Comparison of ENCODE assay signal across 15 cellular contexts in genomic region chr11:58028687-58029411, GRCh38. TPM values are rescaled to one million over a fixed set of nuclear protein-coding genes. Genes with fewer than 3 reads are reported as not detected.
DNase-seq lines count a peak whose midpoint lies in the region; ATAC-seq and TF ChIP-seq lines count a peak whose summit lies in the region.
"Had no signal": no experiment of that assay in that cellular context is flagged by ENCODE, and none has a peak within 500 bp of the region (broad histone marks: within the 10 kb centered on the region; RNA-seq: fewer than 3 reads in every experiment).

No MANE protein-coding gene starts in this region.

- 46% methylated on average over 6 of the region's 6 CpGs for WGBS in esophagus muscularis mucosa
- WGBS in upper lobe of left lung, 2 donors, result 38 to 58% methylated on average over 6 of the region's 6 CpGs

- TF ChIP-seq EP300 in esophagus muscularis mucosa (IDR thresholded peaks at IDR 0.05) (no peak), upper lobe of left lung (IDR thresholded peaks at IDR 0.05) (peak in 1 of 4 donors; percentile 57)

- H3K36me3 ChIP-seq in esophagus muscularis mucosa (no peaks in the 10 kb centered on the region), upper lobe of left lung (no peaks in the 10 kb centered on the region)
- H3K36me3 ChIP-seq: neutrophil had no signal

- H3K4me1 ChIP-seq in esophagus muscularis mucosa (peaks cover 9 to 28% (median 17%) of the 10 kb centered on the region in 4 donors), upper lobe of left lung (peaks cover 10 to 49% (median 16%) of the 10 kb centered on the region in 4 donors)
- H3K4me1 ChIP-seq: foreskin keratinocyte had no signal

- ATAC-seq in upper lobe of left lung (ENCODE audit: low FRiP score in 2 of 2) (peak; percentile 43 to 44), GM21381 (IDR thresholded peaks at IDR 0.05; ENCODE audit: unreplicated experiment) (no peak), GM21390 (IDR thresholded peaks at IDR 0.05; ENCODE audit: unreplicated experiment) (no peak)
- ATAC-seq: activated CD8-positive, alpha-beta T cell treated with anti-CD3 and anti-CD28 coated beads for 36 hours; foreskin keratinocyte; GM12878; left colon had no signal

- H3K9me3 ChIP-seq in esophagus muscularis mucosa, result no peaks in the 10 kb centered on the region
- H3K9me3 ChIP-seq in upper lobe of left lung, result no peaks in the 10 kb centered on the region
- H3K9me3 ChIP-seq: neutrophil had no signal

- no peak overlapping the region for H3K4me3 Mint-ChIP-seq in activated CD4-positive, alpha-beta T cell treated with anti-CD3 and anti-CD28 coated beads, Interleukin-2, amount 10 ng/mL, durations not matched to agents 24 days and 14 days
- H3K4me3 Mint-ChIP-seq: activated CD8-positive, alpha-beta T cell treated with anti-CD3 and anti-CD28 coated beads for 36 hours; activated naive CD4-positive, alpha-beta T cell treated with anti-CD3 and anti-CD28 coated beads, Interleukin-2, amount 50 U/mL, for 24 hours had no signal

- no peaks in the 10 kb centered on the region for H3K36me3 Mint-ChIP-seq in activated CD4-positive, alpha-beta T cell treated with anti-CD3 and anti-CD28 coated beads, Interleukin-2, amount 10 ng/mL, durations not matched to agents 24 days and 14 days (ENCODE audit: low read depth)
- H3K36me3 Mint-ChIP-seq: activated naive CD4-positive, alpha-beta T cell treated with anti-CD3 and anti-CD28 coated beads, Interleukin-2, amount 50 U/mL, for 24 hours had no signal

- intact Hi-C loops in esophagus muscularis mucosa (cut with DNase I), result no loop called here
- intact Hi-C loops in activated CD4-positive, alpha-beta T cell treated with anti-CD3 and anti-CD28 coated beads, Interleukin-2, amount 10 ng/mL, durations not matched to agents 24 days and 14 days (cut with micrococcal nuclease), result no loop called here

- H3K4me3 ChIP-seq in esophagus muscularis mucosa (no peak overlapping the region), upper lobe of left lung (no peak overlapping the region)
- H3K4me3 ChIP-seq: GM12878 had no signal

- DNase-seq in MV-4-11 (lab: John Stamatoyannopoulos, UW) (peak; percentile 84), esophagus muscularis mucosa (ENCODE audit: extremely low spot score) (no peak), medulla oblongata (ENCODE audit: extremely low spot score) (peak; percentile 44), upper lobe of left lung (no peak)
- DNase-seq in activated CD4-positive, alpha-beta T cell treated with anti-CD3 and anti-CD28 coated beads, Interleukin-2, amount 10 ng/mL, durations not matched to agents 24 days and 14 days, result no peak
- DNase-seq: activated CD8-positive, alpha-beta T cell treated with anti-CD3 and anti-CD28 coated beads for 36 hours; DMS153; foreskin keratinocyte; left colon; T-helper 2 cell had no signal

- no peaks in the 10 kb centered on the region for H3K4me1 Mint-ChIP-seq in activated CD4-positive, alpha-beta T cell treated with anti-CD3 and anti-CD28 coated beads, Interleukin-2, amount 10 ng/mL, durations not matched to agents 24 days and 14 days
- H3K4me1 Mint-ChIP-seq: activated naive CD4-positive, alpha-beta T cell treated with anti-CD3 and anti-CD28 coated beads, Interleukin-2, amount 50 U/mL, for 24 hours had no signal

- no peaks in the 10 kb centered on the region for H3K27me3 ChIP-seq in esophagus muscularis mucosa
- H3K27me3 ChIP-seq in upper lobe of left lung, result no peaks in the 10 kb centered on the region
- H3K27me3 ChIP-seq: foreskin keratinocyte, neutrophil had no signal

- H3K27ac ChIP-seq in esophagus muscularis mucosa (replicated peaks in 1 of 4) (peak overlapping the region in 3 of 4 donors; percentile 12 to 59 (median 51)), upper lobe of left lung (peak overlapping the region; percentile 27 to 68 (median 54))
- H3K27ac ChIP-seq: foreskin keratinocyte, neutrophil had no signal

- TF ChIP-seq CTCF in esophagus muscularis mucosa (IDR thresholded peaks at IDR 0.05), result no peak
- no peak for TF ChIP-seq CTCF in upper lobe of left lung (IDR thresholded peaks at IDR 0.05)

- H3K27me3 Mint-ChIP-seq in activated CD4-positive, alpha-beta T cell treated with anti-CD3 and anti-CD28 coated beads, Interleukin-2, amount 10 ng/mL, durations not matched to agents 24 days and 14 days, result no peaks in the 10 kb centered on the region

- peaks cover 4% of the 10 kb centered on the region for H3K9me3 Mint-ChIP-seq in activated CD4-positive, alpha-beta T cell treated with anti-CD3 and anti-CD28 coated beads, Interleukin-2, amount 10 ng/mL, durations not matched to agents 24 days and 14 days
- H3K9me3 Mint-ChIP-seq: activated naive CD4-positive, alpha-beta T cell treated with anti-CD3 and anti-CD28 coated beads, Interleukin-2, amount 50 U/mL, for 24 hours had no signal

- TF ChIP-seq POLR2A in esophagus muscularis mucosa (IDR thresholded peaks at IDR 0.05; ENCODE audit: low read depth) (no peak), upper lobe of left lung (IDR thresholded peaks at IDR 0.05) (no peak)

- no peak overlapping the region for H3K27ac Mint-ChIP-seq in activated CD4-positive, alpha-beta T cell treated with anti-CD3 and anti-CD28 coated beads, Interleukin-2, amount 10 ng/mL, durations not matched to agents 24 days and 14 days
- H3K27ac Mint-ChIP-seq: activated CD8-positive, alpha-beta T cell treated with anti-CD3 and anti-CD28 coated beads for 36 hours; activated naive CD4-positive, alpha-beta T cell treated with anti-CD3 and anti-CD28 coated beads, Interleukin-2, amount 50 U/mL, for 24 hours had no signal

RNA-seq across cellular contexts. Expression of gene OR6Q1, which starts 1.9 kb away (rescaled TPM):
- total RNA-seq in esophagus muscularis mucosa (not detected), upper lobe of left lung (not detected)
- total RNA-seq in activated CD4-positive, alpha-beta T cell treated with anti-CD3 and anti-CD28 coated beads, Interleukin-2, amount 10 ng/mL, durations not matched to agents 24 days and 14 days, result not detected in 2 replicates
- total RNA-seq: activated CD8-positive, alpha-beta T cell treated with anti-CD3 and anti-CD28 coated beads for 36 hours; foreskin keratinocyte; GM12878; left colon had no signal

RNA-seq across cellular contexts. Expression of gene OR9Q1, which starts 5.2 kb away (rescaled TPM):
- total RNA-seq in esophagus muscularis mucosa (not detected), upper lobe of left lung (not detected)
- total RNA-seq in activated CD4-positive, alpha-beta T cell treated with anti-CD3 and anti-CD28 coated beads, Interleukin-2, amount 10 ng/mL, durations not matched to agents 24 days and 14 days, result not detected in 2 replicates
- total RNA-seq: activated CD8-positive, alpha-beta T cell treated with anti-CD3 and anti-CD28 coated beads for 36 hours; foreskin keratinocyte; GM12878; left colon had no signal

Comparison
In these comparisons a context has a peak if more than half of its experiments do, and no peak if none do; other contexts are left out.
1. DNase-seq: peak in MV-4-11 (single experiment) and medulla oblongata (single experiment); none in esophagus muscularis mucosa (single experiment), upper lobe of left lung (0 of 2) and activated CD4-positive, alpha-beta T cell treated with anti-CD3 and anti-CD28 coated beads, Interleukin-2, amount 10 ng/mL, durations not matched to agents 24 days and 14 days (single experiment).
2. ATAC-seq: peak in upper lobe of left lung (2 of 2); none in GM21381 (single experiment) and GM21390 (single experiment).